Comparison of ENCODE assay signal across 1 cellular context in genomic region chr5:55633574-55634203, GRCh38.
A peak's percentile ranks its signal among the peaks of the same experiment; 100 is the strongest.
TF ChIP-seq lines count a peak whose summit lies in the region.

No MANE protein-coding gene starts in this region.

TF ChIP-seq in liver, 16 proteins besides CTCF, POLR2A, EP300 and RAD21 (continued from another document):
- TF ChIP-seq REST (IDR thresholded peaks at IDR 0.05) (peak; percentile 11), SP1 (IDR thresholded peaks at IDR 0.05) (peak; percentile 6), GABPA (IDR thresholded peaks at IDR 0.05 in 1 of 2, conservative IDR thresholded peaks at IDR 0.05 in 1 of 2) (no peak), ATF3 (IDR thresholded peaks at IDR 0.05) (no peak), FOXA1 (IDR thresholded peaks at IDR 0.05) (no peak), FOXA2 (IDR thresholded peaks at IDR 0.05) (no peak), YY1 (IDR thresholded peaks at IDR 0.05) (peak; percentile 36), EGR1 (IDR thresholded peaks at IDR 0.05; ENCODE audit: low read depth in 2 of 2) (no peak), HNF4G (IDR thresholded peaks at IDR 0.05) (no peak), NR2F2 (IDR thresholded peaks at IDR 0.05) (no peak)
